ENCODE assay signal across 25 cellular contexts in the genomic region with DNA sequence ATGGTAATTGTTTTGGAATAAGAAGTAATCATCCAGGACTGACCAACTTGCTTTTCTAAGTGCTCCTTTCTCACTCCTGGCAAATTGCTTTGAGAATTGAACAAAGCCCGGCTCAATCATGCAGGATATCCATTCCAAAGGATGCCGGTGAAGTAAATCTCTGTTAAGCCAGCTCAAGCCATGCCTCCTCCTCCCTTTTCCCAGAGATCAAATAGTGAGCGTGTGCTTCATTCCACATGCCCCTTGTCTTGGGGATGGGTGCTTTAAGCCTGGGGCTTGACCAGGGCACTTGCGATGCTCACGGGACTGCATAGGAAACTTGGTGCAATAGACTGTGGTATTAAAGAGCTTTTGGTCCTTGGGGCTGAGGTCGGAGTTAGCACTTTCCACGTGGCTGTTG.
"Had no signal": no experiment of that assay in that cellular context is flagged by ENCODE, and none has a peak within 500 bp of the region (broad histone marks: within the 10 kb centered on the region; RNA-seq: fewer than 3 reads in every experiment).

No MANE protein-coding gene starts in this region.

- H3K27ac Mint-ChIP-seq: naive B cell; naive thymus-derived CD8-positive, alpha-beta T cell; natural killer cell treated with Interleukin-12 subunit alpha and Interleukin-12 subunit beta and Interleukin-15 and Interleukin-18, amount 100 ng/mL, for 72 hours; stimulated activated effector memory CD8-positive, alpha-beta T cell treated with anti-CD3 and anti-CD28 coated beads, Interleukin-12 subunit alpha, Interleukin-12 subunit beta, amount 100 ng/mL, for 72 hours; stimulated activated naive B cell treated with anti-CD40 and anti-IgM and Interleukin-4, amounts not matched to agents 10 μg/mL and 1 μg/mL and 100 μg/mL, for 72 hours; stimulated activated naive CD8-positive, alpha-beta T cell treated with anti-CD3 and anti-CD28 coated beads, Interleukin-15, Interleukin-2, amounts not matched to agents 100 ng/mL and 50 ng/mL, for 24 hours; type B pancreatic cell had no signal

- H3K4me1 Mint-ChIP-seq: naive B cell; stimulated activated effector memory CD8-positive, alpha-beta T cell treated with anti-CD3 and anti-CD28 coated beads, Interleukin-12 subunit alpha, Interleukin-12 subunit beta, amount 100 ng/mL, for 72 hours; stimulated activated naive B cell treated with anti-CD40 and anti-IgM and Interleukin-4, amounts not matched to agents 10 μg/mL and 1 μg/mL and 100 μg/mL, for 72 hours had no signal

- ATAC-seq: naive thymus-derived CD8-positive, alpha-beta T cell; natural killer cell treated with Interleukin-12 subunit alpha and Interleukin-12 subunit beta and Interleukin-15 and Interleukin-18, amount 100 ng/mL, for 72 hours; right lobe of liver; stimulated activated effector memory CD8-positive, alpha-beta T cell treated with anti-CD3 and anti-CD28 coated beads, Interleukin-12 subunit alpha, Interleukin-12 subunit beta, amount 100 ng/mL, for 72 hours; stimulated activated naive B cell treated with anti-CD40 and anti-IgM and Interleukin-4, amounts not matched to agents 10 μg/mL and 1 μg/mL and 100 μg/mL, for 72 hours; upper lobe of right lung had no signal

- H3K9me3 ChIP-seq: neutrophil, pancreas, prostate gland, right lobe of liver, sigmoid colon, suprapubic skin, testis, tibial artery, transverse colon, upper lobe of right lung, uterus had no signal

- DNase-seq: naive B cell; naive thymus-derived CD8-positive, alpha-beta T cell; pancreas; right cardiac atrium; right lobe of liver; sigmoid colon; small intestine; stimulated activated CD4-positive, alpha-beta T cell treated with anti-CD3 and anti-CD28 coated beads, Interleukin-15, amount 100 ng/mL, for 24 hours; stimulated activated CD4-positive, alpha-beta T cell treated with anti-CD3 and anti-CD28 coated beads, Interleukin-2, amount 100 ng/mL, for 24 hours; stimulated activated CD4-positive, alpha-beta T cell treated with anti-CD3 and anti-CD28 coated beads, Interleukin-2, amount 100 ng/mL, for 48 hours; stimulated activated CD4-positive, alpha-beta T cell treated with anti-CD3 and anti-CD28 coated beads, Interleukin-4, amount 100 ng/mL, for 24 hours; stimulated activated naive B cell treated with anti-CD40 and anti-IgM and Interleukin-4, amounts not matched to agents 10 μg/mL and 1 μg/mL and 100 μg/mL, for 72 hours; stimulated activated naive CD4-positive, alpha-beta T cell treated with Interleukin-2 at 50 U/mL for 16 hours; testis; tibial artery; transverse colon; upper lobe of right lung; uterus had no signal

- H3K36me3 Mint-ChIP-seq: naive B cell; naive thymus-derived CD8-positive, alpha-beta T cell; natural killer cell treated with Interleukin-12 subunit alpha and Interleukin-12 subunit beta and Interleukin-15 and Interleukin-18, amount 100 ng/mL, for 72 hours; stimulated activated effector memory CD8-positive, alpha-beta T cell treated with anti-CD3 and anti-CD28 coated beads, Interleukin-12 subunit alpha, Interleukin-12 subunit beta, amount 100 ng/mL, for 72 hours; stimulated activated naive B cell treated with anti-CD40 and anti-IgM and Interleukin-4, amounts not matched to agents 10 μg/mL and 1 μg/mL and 100 μg/mL, for 72 hours; type B pancreatic cell had no signal

- H3K4me1 ChIP-seq: pancreas, prostate gland, right lobe of liver, suprapubic skin, transverse colon, upper lobe of right lung, uterus had no signal

- H3K4me3 ChIP-seq: pancreas, prostate gland, right lobe of liver, sigmoid colon, suprapubic skin, testis, tibial artery, transverse colon, upper lobe of right lung, uterus had no signal

- H3K4me3 Mint-ChIP-seq: naive B cell; naive thymus-derived CD8-positive, alpha-beta T cell; natural killer cell treated with Interleukin-12 subunit alpha and Interleukin-12 subunit beta and Interleukin-15 and Interleukin-18, amount 100 ng/mL, for 72 hours; stimulated activated effector memory CD8-positive, alpha-beta T cell treated with anti-CD3 and anti-CD28 coated beads, Interleukin-12 subunit alpha, Interleukin-12 subunit beta, amount 100 ng/mL, for 72 hours; stimulated activated naive B cell treated with anti-CD40 and anti-IgM and Interleukin-4, amounts not matched to agents 10 μg/mL and 1 μg/mL and 100 μg/mL, for 72 hours; stimulated activated naive CD8-positive, alpha-beta T cell treated with anti-CD3 and anti-CD28 coated beads, Interleukin-15, Interleukin-2, amounts not matched to agents 100 ng/mL and 50 ng/mL, for 24 hours; type B pancreatic cell had no signal

- H3K27ac ChIP-seq: neutrophil, pancreas, prostate gland, right lobe of liver, sigmoid colon, suprapubic skin, testis, tibial artery, transverse colon, upper lobe of right lung, uterus had no signal

- H3K36me3 ChIP-seq: neutrophil, pancreas, prostate gland, right lobe of liver, sigmoid colon, suprapubic skin, tibial artery, transverse colon, upper lobe of right lung, uterus had no signal

- H3K27me3 ChIP-seq: pancreas, right lobe of liver, testis, upper lobe of right lung, uterus had no signal

- H3K9me3 Mint-ChIP-seq: naive thymus-derived CD8-positive, alpha-beta T cell; natural killer cell treated with Interleukin-12 subunit alpha and Interleukin-12 subunit beta and Interleukin-15 and Interleukin-18, amount 100 ng/mL, for 72 hours; stimulated activated effector memory CD8-positive, alpha-beta T cell treated with anti-CD3 and anti-CD28 coated beads, Interleukin-12 subunit alpha, Interleukin-12 subunit beta, amount 100 ng/mL, for 72 hours; stimulated activated naive B cell treated with anti-CD40 and anti-IgM and Interleukin-4, amounts not matched to agents 10 μg/mL and 1 μg/mL and 100 μg/mL, for 72 hours; stimulated activated naive CD8-positive, alpha-beta T cell treated with anti-CD3 and anti-CD28 coated beads, Interleukin-15, Interleukin-2, amounts not matched to agents 100 ng/mL and 50 ng/mL, for 24 hours; type B pancreatic cell had no signal
